9 cellular contexts compared by ENCODE assay signal in genomic region chr11:102318469-102318868, GRCh38. TPM values are rescaled to one million over a fixed set of nuclear protein-coding genes. Genes with fewer than 3 reads are reported as not detected.
DNase-seq lines count a peak whose midpoint lies in the region; ATAC-seq and TF ChIP-seq lines count a peak whose summit lies in the region.
"Had no signal": no experiment of that assay in that cellular context is flagged by ENCODE, and none has a peak within 500 bp of the region (broad histone marks: within the 10 kb centered on the region; RNA-seq: fewer than 3 reads in every experiment).

No MANE protein-coding gene starts in this region.

- TF ChIP-seq POLR2A in GM18526 (IDR thresholded peaks at IDR 0.05; ENCODE audit: extremely low read depth, insufficient read length) (peak; percentile 26), prostate gland (IDR thresholded peaks at IDR 0.05) (no peak)

- peak; percentile 43 for ATAC-seq in Panc1
- peak; percentile 23 for ATAC-seq in activated naive CD8-positive, alpha-beta T cell treated with anti-CD3 and anti-CD28 coated beads, Interleukin-2, amount 10 ng/mL, durations not matched to agents 7 days and 5 days (ENCODE audit: low read depth)
- no peak for ATAC-seq in HG02840 (IDR thresholded peaks at IDR 0.05; ENCODE audit: low FRiP score, unreplicated experiment)

- peak overlapping the region; percentile 98 for H3K4me3 Mint-ChIP-seq in activated naive CD8-positive, alpha-beta T cell treated with anti-CD3 and anti-CD28 coated beads, Interleukin-2, amount 10 ng/mL, durations not matched to agents 7 days and 5 days
- H3K4me3 Mint-ChIP-seq in endothelial cell (ENCODE audit: unreplicated experiment): no peak overlapping the region
- H3K4me3 Mint-ChIP-seq: neural crest cell had no signal

- H3K27me3 ChIP-seq in Panc1 (ENCODE audit: control insufficient read depth, insufficient read depth, low read length): no peaks in the 10 kb centered on the region
- H3K27me3 ChIP-seq in prostate gland (replicated peaks; ENCODE audit: insufficient read depth): no peaks in the 10 kb centered on the region

- in situ Hi-C loops in Panc1 (cut with HindIII; ENCODE audit: low pct_unique_long_range_greater_than_20kb, low sequenced_read_pairs): no loop called here

- H3K4me1 ChIP-seq in Panc1 (ENCODE audit: control insufficient read depth, insufficient read depth, low read length) (peaks cover 57% of the 10 kb centered on the region), prostate gland (replicated peaks) (no peaks in the 10 kb centered on the region)

- H3K4me1 Mint-ChIP-seq in activated naive CD8-positive, alpha-beta T cell treated with anti-CD3 and anti-CD28 coated beads, Interleukin-2, amount 10 ng/mL, durations not matched to agents 7 days and 5 days: peaks cover 53% of the 10 kb centered on the region
- H3K4me1 Mint-ChIP-seq in endothelial cell (ENCODE audit: unreplicated experiment): peaks cover 9% of the 10 kb centered on the region

- no peaks in the 10 kb centered on the region for H3K9me3 Mint-ChIP-seq in activated naive CD8-positive, alpha-beta T cell treated with anti-CD3 and anti-CD28 coated beads, Interleukin-2, amount 10 ng/mL, durations not matched to agents 7 days and 5 days
- no peaks in the 10 kb centered on the region for H3K9me3 Mint-ChIP-seq in endothelial cell (ENCODE audit: unreplicated experiment)
- H3K9me3 Mint-ChIP-seq: neural crest cell had no signal

- TF ChIP-seq CTCF in Panc1 (IDR thresholded peaks at IDR 0.05) (no peak; the same call in 1 of the 2 replicates), prostate gland (IDR thresholded peaks at IDR 0.05) (no peak), endothelial cell (IDR thresholded peaks at IDR 0.05; ENCODE audit: unreplicated experiment) (no peak)

- no TSS peak for BruUV-seq in Panc1 (replicated peaks; lab: Mats Ljungman, UMichigan)

- POLR2A ChIA-PET in Panc1 (lab: Charles Lee): interaction anchor here (0.7 kb wide), 1 partner anchor 12 kb away, joined by 3 read pairs; no protein-coding TSS in a partner anchor
- POLR2A ChIA-PET in activated naive CD8-positive, alpha-beta T cell treated with anti-CD3 and anti-CD28 coated beads, Interleukin-2, amount 10 ng/mL, durations not matched to agents 7 days and 5 days (lab: Charles Lee): interaction anchor here (1.1 kb wide), 1 partner anchor 23 kb away, joined by 3 read pairs; no protein-coding TSS in a partner anchor

- CTCF ChIA-PET in Panc1 (lab: Charles Lee): interaction anchor here (0.8 to 1.3 kb wide), 2 partner anchors 24 to 30 kb away, joined by 3 to 9 read pairs; no protein-coding TSS in a partner anchor

- peaks cover 11% of the 10 kb centered on the region for H3K36me3 Mint-ChIP-seq in activated naive CD8-positive, alpha-beta T cell treated with anti-CD3 and anti-CD28 coated beads, Interleukin-2, amount 10 ng/mL, durations not matched to agents 7 days and 5 days
- H3K36me3 Mint-ChIP-seq in endothelial cell (ENCODE audit: low read depth, unreplicated experiment): no peaks in the 10 kb centered on the region

- H3K27me3 Mint-ChIP-seq in activated naive CD8-positive, alpha-beta T cell treated with anti-CD3 and anti-CD28 coated beads, Interleukin-2, amount 10 ng/mL, durations not matched to agents 7 days and 5 days: no peaks in the 10 kb centered on the region
- H3K27me3 Mint-ChIP-seq in endothelial cell (ENCODE audit: unreplicated experiment): no peaks in the 10 kb centered on the region

- peak overlapping the region; percentile 93 for H3K27ac ChIP-seq in Panc1 (ENCODE audit: low read length)
- H3K27ac ChIP-seq in skin epidermis: peak overlapping the region in 15 of 21 experiments; percentile 56 to 92 (median 86)
- no peak overlapping the region for H3K27ac ChIP-seq in prostate gland

- 85% methylated on average over 1 of the region's 1 CpG for WGBS in prostate gland

- H3K4me3 ChIP-seq in Panc1 (ENCODE audit: low read depth in 2 of 2, low read length in 2 of 2) (peak overlapping the region; percentile 57 to 81), skin epidermis (peak overlapping the region; percentile 37 to 59 (median 45)), prostate gland (no peak overlapping the region)

- no peaks in the 10 kb centered on the region for H3K9me3 ChIP-seq in Panc1 (ENCODE audit: control insufficient read depth, insufficient read depth, low read depth, low read length)
- H3K9me3 ChIP-seq in prostate gland: no peaks in the 10 kb centered on the region

- intact Hi-C loops in Panc1 (cut with micrococcal nuclease; ENCODE audit: unreplicated experiment): loop anchor here (2.0 to 10.0 kb wide), 2 partner anchors 30 to 404 kb away; partner anchors contain the start of genes ANGPTL5 and CEP126
- intact Hi-C loops in prostate gland (cut with DNase I): no loop called here

- peaks cover under 1% of the 10 kb centered on the region; the same call in 1 of the 2 replicates for H3K36me3 ChIP-seq in Panc1 (ENCODE audit: control insufficient read depth, insufficient read depth, low read length)
- H3K36me3 ChIP-seq in prostate gland: no peaks in the 10 kb centered on the region

- peak overlapping the region; percentile 80 for H3K27ac Mint-ChIP-seq in activated naive CD8-positive, alpha-beta T cell treated with anti-CD3 and anti-CD28 coated beads, Interleukin-2, amount 10 ng/mL, durations not matched to agents 7 days and 5 days
- no peak overlapping the region for H3K27ac Mint-ChIP-seq in endothelial cell (ENCODE audit: unreplicated experiment)

- no peak for DNase-seq in Panc1 (ENCODE audit: low read depth, low spot score)
- no peak for DNase-seq in activated naive CD8-positive, alpha-beta T cell treated with anti-CD3 and anti-CD28 coated beads, Interleukin-2, amount 10 ng/mL, durations not matched to agents 7 days and 5 days
- no peak for DNase-seq in KG1 (lab: John Stamatoyannopoulos, UW)
- no peak for DNase-seq in prostate gland (ENCODE audit: low spot score)
- DNase-seq in endothelial cell (ENCODE audit: low spot score): no peak

RNA-seq across cellular contexts. Expression of gene BIRC3, which starts 1.2 kb away (rescaled TPM):
- total RNA-seq in Panc1 (2021; ENCODE audit: unreplicated experiment) (65.4 TPM), prostate gland (1 to 10 TPM; 5.2 to 9.2 TPM), endothelial cell (ENCODE audit: unreplicated experiment) (0.08 TPM)
- 29.2 TPM for polyA plus RNA-seq in Panc1 (2012; ENCODE audit: insufficient read length)
- 10 to 100 TPM; 55.0 to 59.3 TPM for total RNA-seq in activated naive CD8-positive, alpha-beta T cell treated with anti-CD3 and anti-CD28 coated beads, Interleukin-2, amount 10 ng/mL, durations not matched to agents 7 days and 5 days

RNA-seq across cellular contexts. Expression of gene BIRC2, which starts 28.5 kb away (rescaled TPM):
- total RNA-seq in Panc1 (2021; ENCODE audit: unreplicated experiment) (76.8 TPM), prostate gland (10 to 100 TPM; 48.7 to 54.5 TPM), endothelial cell (ENCODE audit: unreplicated experiment) (53.1 TPM)
- polyA plus RNA-seq in Panc1 (2012; ENCODE audit: insufficient read length): 29.4 TPM
- total RNA-seq in activated naive CD8-positive, alpha-beta T cell treated with anti-CD3 and anti-CD28 coated beads, Interleukin-2, amount 10 ng/mL, durations not matched to agents 7 days and 5 days: 10 to 100 TPM; 40.6 to 41.4 TPM

Comparison
In these comparisons a context has a peak if more than half of its experiments do, and no peak if none do; other contexts are left out.
1. H3K27ac ChIP-seq: peak in Panc1 (single experiment) and skin epidermis (15 of 21); none in prostate gland (0 of 2).
2. H3K4me3 ChIP-seq: peak in Panc1 (2 of 2) and skin epidermis (7 of 7); none in prostate gland (0 of 2).